24 cellular contexts compared by ENCODE assay signal in the genomic region with DNA sequence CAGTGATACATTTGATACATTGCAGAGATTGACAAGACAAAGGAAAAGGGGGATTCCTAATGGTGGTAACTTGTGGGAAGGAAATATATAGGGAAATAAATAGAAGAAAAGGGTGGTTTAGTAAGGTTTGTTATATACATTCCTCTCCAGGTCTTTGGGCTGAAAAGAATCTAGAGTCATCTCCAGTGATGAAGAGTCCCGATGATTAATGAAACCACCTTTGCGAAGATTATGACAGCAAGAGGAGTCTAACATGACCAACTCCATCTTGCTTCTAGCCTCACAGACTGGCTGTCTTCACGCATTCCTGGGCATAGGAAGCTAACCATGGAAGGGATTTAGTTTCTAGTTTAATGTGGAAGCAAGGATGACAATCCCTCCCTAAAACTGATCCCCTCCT. TPM values are rescaled to one million over a fixed set of nuclear protein-coding genes. Genes with fewer than 3 reads are reported as not detected.
A peak's percentile ranks its signal among the peaks of the same experiment; 100 is the strongest.
DNase-seq lines count a peak whose midpoint lies in the region; TF ChIP-seq lines count a peak whose summit lies in the region.
"Had no signal": no experiment of that assay in that cellular context is flagged by ENCODE, and none has a peak within 500 bp of the region (broad histone marks: within the 10 kb centered on the region; RNA-seq: fewer than 3 reads in every experiment).

No MANE protein-coding gene starts in this region.

- H2BK12ac ChIP-seq in trophoblast cell (ENCODE audit: low read length), result no peak overlapping the region

- H2BK5ac ChIP-seq in trophoblast cell (ENCODE audit: low read depth, low read length, poor library complexity), result no peak overlapping the region

- no peak overlapping the region for H3K9ac ChIP-seq in trophoblast cell (ENCODE audit: low read length)

- H3K4ac ChIP-seq in trophoblast cell (ENCODE audit: low read depth, low read length), result no peak overlapping the region

- POLR2A ChIA-PET in Caco-2 (lab: Charles Lee), result no interaction called here

- no CpG with 5 or more reads among the region's 3 CpGs for WGBS in trophoblast cell (ENCODE audit: extremely low coverage, insufficient coverage, insufficient read length)

- no peak overlapping the region for H2AK5ac ChIP-seq in trophoblast cell (ENCODE audit: low read length)

- no peaks in the 10 kb centered on the region for H3K27me3 Mint-ChIP-seq in activated CD4-positive, alpha-beta T cell treated with anti-CD3 and anti-CD28 coated beads, Interleukin-2, amount 10 ng/mL, durations not matched to agents 24 days and 14 days
- no peaks in the 10 kb centered on the region for H3K27me3 Mint-ChIP-seq in Caco-2 (ENCODE audit: insufficient read depth, unreplicated experiment)
- H3K27me3 Mint-ChIP-seq in activated naive CD8-positive, alpha-beta T cell, result no peaks in the 10 kb centered on the region
- H3K27me3 Mint-ChIP-seq: CD4-positive, CD25-positive, alpha-beta regulatory T cell had no signal

- no peak overlapping the region for H4K12ac ChIP-seq in trophoblast cell (ENCODE audit: low read depth, low read length)

- no peak overlapping the region for H3K14ac ChIP-seq in trophoblast cell (ENCODE audit: low read length)

- H3K4me3 ChIP-seq in Caco-2 (ENCODE audit: low read depth, low read length) (no peak overlapping the region), trophoblast cell (ENCODE audit: low read depth, low read length) (no peak overlapping the region)
- H3K4me3 ChIP-seq: dorsolateral prefrontal cortex, lung, suprapubic skin had no signal

- H3K79me1 ChIP-seq in trophoblast cell (ENCODE audit: low read length), result peaks cover 4% of the 10 kb centered on the region

- H3K4me2 ChIP-seq in trophoblast cell (ENCODE audit: low read length), result no peak overlapping the region

- no peak overlapping the region for H2AFZ ChIP-seq in trophoblast cell (ENCODE audit: insufficient read depth, low read length, poor library complexity)

- CTCF ChIA-PET in Caco-2 (lab: Charles Lee), result no interaction called here

- H3K9me3 ChIP-seq in Caco-2 (no peaks in the 10 kb centered on the region), trophoblast cell (ENCODE audit: insufficient read depth, low read depth, low read length) (no peaks in the 10 kb centered on the region)
- H3K9me3 ChIP-seq: suprapubic skin had no signal

- H3K79me2 ChIP-seq in trophoblast cell (ENCODE audit: control insufficient read depth, insufficient read depth, low read length, poor library complexity), result no peaks in the 10 kb centered on the region

- H3K23ac ChIP-seq in trophoblast cell (ENCODE audit: low read length), result no peak overlapping the region

- H3K18ac ChIP-seq in trophoblast cell (ENCODE audit: low read length), result no peak overlapping the region

- H4K91ac ChIP-seq in trophoblast cell (ENCODE audit: low read depth, low read length), result peak overlapping the region; percentile 20

- intact Hi-C loops in activated CD4-positive, alpha-beta T cell treated with anti-CD3 and anti-CD28 coated beads, Interleukin-2, amount 10 ng/mL, durations not matched to agents 24 days and 14 days (cut with micrococcal nuclease), result loop anchor here (5.0 kb wide), 2 partner anchors 198 to 1278 kb away; partner anchors contain the start of gene CNOT2
- intact Hi-C loops in Caco-2 (cut with micrococcal nuclease; ENCODE audit: unreplicated experiment), result no loop called here

- H3K4me3 Mint-ChIP-seq in activated CD4-positive, alpha-beta T cell treated with anti-CD3 and anti-CD28 coated beads, Interleukin-2, amount 10 ng/mL, durations not matched to agents 24 days and 14 days, result peak overlapping the region; percentile 4
- no peak overlapping the region for H3K4me3 Mint-ChIP-seq in Caco-2 (ENCODE audit: unreplicated experiment)
- H3K4me3 Mint-ChIP-seq in activated naive CD8-positive, alpha-beta T cell, result peak overlapping the region; percentile 18
- H3K4me3 Mint-ChIP-seq: CD4-positive, CD25-positive, alpha-beta regulatory T cell; nephron had no signal

- BruUV-seq in Caco-2 (replicated peaks; lab: Mats Ljungman, UMichigan), result no TSS peak

- no peak for TF ChIP-seq CTCF in Caco-2 (IDR thresholded peaks at IDR 0.05; ENCODE audit: insufficient read depth in 1 of 2, low read depth in 1 of 2, low read length in 1 of 2, severe bottlenecking in 1 of 2, unreplicated experiment in 1 of 2)

- H3K27me3 ChIP-seq in Caco-2 (replicated peaks; ENCODE audit: control insufficient read depth, insufficient read depth, low read length) (no peaks in the 10 kb centered on the region), trophoblast cell (ENCODE audit: insufficient read depth, low read length) (no peaks in the 10 kb centered on the region)
- H3K27me3 ChIP-seq: brain microvascular endothelial cell, dorsolateral prefrontal cortex, suprapubic skin had no signal

- no peak for DNase-seq in activated CD4-positive, alpha-beta T cell treated with anti-CD3 and anti-CD28 coated beads, Interleukin-2, amount 10 ng/mL, durations not matched to agents 24 days and 14 days
- no peak for DNase-seq in activated CD4-positive, alpha-beta T cell treated with anti-CD3 and anti-CD28 coated beads for 1 hour
- no peak for DNase-seq in Caco-2
- no peak for DNase-seq in trophoblast cell
- DNase-seq in NCI-H1105 treated with DMSO at 0.1 percent for 48 hours (lab: John Stamatoyannopoulos, UW), result no peak
- no peak for DNase-seq in DMS153 treated with DMSO at 0.1 percent for 48 hours (lab: John Stamatoyannopoulos, UW; ENCODE audit: unreplicated experiment)
- DNase-seq in hippocampal formation (lab: John Stamatoyannopoulos, UW), result no peak
- DNase-seq: activated CD4-positive, alpha-beta T cell treated with anti-CD3 and anti-CD28 coated beads for 48 hours; activated gamma-delta T cell; amygdala; brain microvascular endothelial cell; CD4-positive, CD25-positive, alpha-beta regulatory T cell; dorsolateral prefrontal cortex; kidney glomerular epithelial cell; NCI-H2107; NCI-H345; NCI-H748 treated with DMSO at 0.1 percent for 48 hours; stimulated activated CD4-positive, alpha-beta T cell treated with anti-CD3 and anti-CD28 coated beads, Interleukin-4, amount 100 ng/mL, for 4 hours; SW 1271 had no signal

- H3K36me3 Mint-ChIP-seq in activated CD4-positive, alpha-beta T cell treated with anti-CD3 and anti-CD28 coated beads, Interleukin-2, amount 10 ng/mL, durations not matched to agents 24 days and 14 days (ENCODE audit: low read depth), result peaks cover 15% of the 10 kb centered on the region
- peaks cover 7% of the 10 kb centered on the region for H3K36me3 Mint-ChIP-seq in Caco-2 (ENCODE audit: insufficient read depth, unreplicated experiment)
- H3K36me3 Mint-ChIP-seq in activated naive CD8-positive, alpha-beta T cell, result peaks cover 2% of the 10 kb centered on the region
- H3K36me3 Mint-ChIP-seq: CD4-positive, CD25-positive, alpha-beta regulatory T cell had no signal

- no peak overlapping the region for H4K8ac ChIP-seq in trophoblast cell (ENCODE audit: low read depth, low read length)

- H2BK120ac ChIP-seq in trophoblast cell (ENCODE audit: insufficient read depth, low read length, poor library complexity), result no peak overlapping the region

- H3K36me3 ChIP-seq in Caco-2 (ENCODE audit: control insufficient read depth, insufficient read depth, low read length), result no peaks in the 10 kb centered on the region
- no peaks in the 10 kb centered on the region for H3K36me3 ChIP-seq in trophoblast cell (ENCODE audit: control insufficient read depth in 1 of 2, insufficient read depth in 2 of 2, low read length in 2 of 2)
- H3K36me3 ChIP-seq: brain microvascular endothelial cell, suprapubic skin had no signal

- peaks cover 41% of the 10 kb centered on the region for H3K4me1 Mint-ChIP-seq in activated CD4-positive, alpha-beta T cell treated with anti-CD3 and anti-CD28 coated beads, Interleukin-2, amount 10 ng/mL, durations not matched to agents 24 days and 14 days
- H3K4me1 Mint-ChIP-seq in Caco-2 (ENCODE audit: low read depth, unreplicated experiment), result peaks cover 32% of the 10 kb centered on the region
- peaks cover 37% of the 10 kb centered on the region for H3K4me1 Mint-ChIP-seq in activated naive CD8-positive, alpha-beta T cell (ENCODE audit: low read depth)
- H3K4me1 Mint-ChIP-seq: nephron had no signal

- H3K9me3 Mint-ChIP-seq in activated CD4-positive, alpha-beta T cell treated with anti-CD3 and anti-CD28 coated beads, Interleukin-2, amount 10 ng/mL, durations not matched to agents 24 days and 14 days, result peaks cover 28% of the 10 kb centered on the region
- H3K9me3 Mint-ChIP-seq in Caco-2 (ENCODE audit: unreplicated experiment), result peaks cover 10% of the 10 kb centered on the region
- no peaks in the 10 kb centered on the region for H3K9me3 Mint-ChIP-seq in activated naive CD8-positive, alpha-beta T cell (ENCODE audit: low read depth)
- H3K9me3 Mint-ChIP-seq: nephron had no signal

- H3K27ac Mint-ChIP-seq in activated CD4-positive, alpha-beta T cell treated with anti-CD3 and anti-CD28 coated beads, Interleukin-2, amount 10 ng/mL, durations not matched to agents 24 days and 14 days, result peak overlapping the region; percentile 88
- H3K27ac Mint-ChIP-seq in Caco-2 (ENCODE audit: unreplicated experiment), result peak overlapping the region; percentile 56
- H3K27ac Mint-ChIP-seq in activated naive CD8-positive, alpha-beta T cell, result peak overlapping the region; percentile 91
- H3K27ac Mint-ChIP-seq: CD4-positive, CD25-positive, alpha-beta regulatory T cell; nephron had no signal

- H3K4me1 ChIP-seq in Caco-2 (peaks cover 19% of the 10 kb centered on the region), trophoblast cell (ENCODE audit: control insufficient read depth in 1 of 2, insufficient read depth in 2 of 2, low read length in 2 of 2) (peaks cover 6 to 9% of the 10 kb centered on the region in 2 experiments)

- H3K27ac ChIP-seq in trophoblast cell (ENCODE audit: low read depth, low read length), result peak overlapping the region; percentile 63
- H3K27ac ChIP-seq: brain microvascular endothelial cell, suprapubic skin had no signal

RNA-seq across cellular contexts. Expression of gene CPM, which starts 31.0 kb away (rescaled TPM):
- total RNA-seq in activated CD4-positive, alpha-beta T cell treated with anti-CD3 and anti-CD28 coated beads, Interleukin-2, amount 10 ng/mL, durations not matched to agents 24 days and 14 days, result 63.5 and 76.5 TPM in 2 replicates
- total RNA-seq in Caco-2 (2022), result 7.8 and 8.2 TPM in 2 replicates
- 133 and 138 TPM in 2 replicates for polyA plus RNA-seq in trophoblast cell (2013)
- total RNA-seq: HT-29 had no signal
